In the genomic region with DNA sequence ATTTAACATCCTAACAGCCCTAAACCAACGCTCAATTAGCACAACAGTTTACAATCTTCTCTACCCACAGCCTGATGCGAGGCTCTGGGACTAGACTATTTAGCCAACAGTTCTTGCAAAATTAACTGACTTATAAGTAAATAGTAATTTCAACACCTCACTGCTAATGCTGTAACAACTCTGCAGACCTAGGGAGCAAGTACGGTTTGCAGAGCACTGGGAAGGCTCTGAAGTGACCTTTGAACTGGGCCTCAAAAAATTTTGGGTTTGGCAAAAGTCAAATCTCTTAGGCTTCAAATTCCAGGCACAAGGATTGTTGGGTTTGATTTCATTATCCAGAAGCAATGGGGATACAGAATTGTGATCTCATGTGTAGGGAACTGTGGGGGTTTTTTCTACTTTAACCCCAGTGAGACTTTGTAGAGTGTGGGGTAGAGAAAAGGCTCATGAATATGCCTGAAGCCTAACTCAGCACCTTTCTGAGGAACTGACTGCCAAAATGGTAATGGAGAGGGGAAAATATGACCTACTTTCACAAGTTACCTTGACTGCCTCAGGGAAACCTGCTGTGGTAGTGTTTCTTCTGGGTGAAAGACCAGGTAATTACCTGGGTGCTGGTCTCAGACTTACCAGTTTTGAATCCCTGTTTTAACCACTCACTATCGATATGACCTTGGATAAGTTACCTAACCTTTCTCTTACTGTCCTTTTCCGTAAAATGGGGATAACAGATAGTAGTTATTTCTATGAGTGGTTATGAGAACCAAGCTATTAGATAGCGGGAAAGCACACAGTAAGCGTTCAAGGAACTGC, we compare ENCODE assay signal across 7 cellular contexts. TPM values are rescaled to one million over a fixed set of nuclear protein-coding genes. Genes with fewer than 3 reads are reported as not detected.
DNase-seq lines count a peak whose midpoint lies in the region; ATAC-seq and TF ChIP-seq lines count a peak whose summit lies in the region.

No MANE protein-coding gene starts in this region.

- H3K9me3 ChIP-seq in SJSA1 (replicated peaks): no peaks in the 10 kb centered on the region
- H3K9me3 ChIP-seq in smooth muscle cell (replicated peaks; ENCODE audit: low read depth): no peaks in the 10 kb centered on the region

- no peak overlapping the region for H3K4me3 ChIP-seq in HL-60 (replicated peaks; ENCODE audit: insufficient read depth, low read length)
- H3K4me3 ChIP-seq in SJSA1: no peak overlapping the region
- H3K4me3 ChIP-seq in fibroblast of villous mesenchyme (ENCODE audit: low read depth, low read length): peak overlapping the region; percentile 79
- H3K4me3 ChIP-seq in smooth muscle cell: peak overlapping the region; percentile 66

- H3K9ac ChIP-seq in smooth muscle cell (ENCODE audit: low read depth): no peak overlapping the region

- H3F3A ChIP-seq in smooth muscle cell (ENCODE audit: low read depth): peaks cover 11% of the 10 kb centered on the region

- ATAC-seq in GM21717 (IDR thresholded peaks at IDR 0.05; ENCODE audit: unreplicated experiment): no peak

- 77% methylated on average over 7 of the region's 7 CpGs for WGBS in smooth muscle cell (ENCODE audit: low lambda C conversion rate)

- H3K36me3 ChIP-seq in SJSA1 (peaks cover 44% of the 10 kb centered on the region), smooth muscle cell (ENCODE audit: low read depth) (no peaks in the 10 kb centered on the region)

- peak overlapping the region; percentile 94 for H3K4me2 ChIP-seq in smooth muscle cell

- DNase-seq in HL-60 (ENCODE audit: low read depth in 1 of 2, low spot score in 1 of 2) (peak; percentile 70 to 73), SJSA1 (ENCODE audit: low read depth in 1 of 2, low spot score in 2 of 2) (no peak), fibroblast of villous mesenchyme (ENCODE audit: low read depth) (peak; percentile 61), smooth muscle cell (lab: John Stamatoyannopoulos, UW; ENCODE audit: unreplicated experiment) (no peak), amygdala (lab: John Stamatoyannopoulos, UW) (no peak), hepatic stellate cell (ENCODE audit: low spot score) (no peak)

- no peaks in the 10 kb centered on the region for H3K27me3 ChIP-seq in HL-60 (ENCODE audit: insufficient read depth, poor library complexity, severe bottlenecking)
- no peaks in the 10 kb centered on the region for H3K27me3 ChIP-seq in SJSA1 (replicated peaks)
- H3K27me3 ChIP-seq in smooth muscle cell (ENCODE audit: low read depth): no peaks in the 10 kb centered on the region

- peak overlapping the region; percentile 87 for H3K27ac ChIP-seq in HL-60 (replicated peaks)
- peak overlapping the region; percentile 81; the same call in 1 of the 2 replicates for H3K27ac ChIP-seq in SJSA1
- H3K27ac ChIP-seq in smooth muscle cell (ENCODE audit: low read depth): peak overlapping the region; percentile 96

- H2AFZ ChIP-seq in smooth muscle cell (ENCODE audit: low read depth): peak overlapping the region; percentile 6

- H4K20me1 ChIP-seq in smooth muscle cell (ENCODE audit: low read depth): peaks cover 29% of the 10 kb centered on the region

- H3K4me1 ChIP-seq in SJSA1 (replicated peaks) (peaks cover 22% of the 10 kb centered on the region), smooth muscle cell (ENCODE audit: low read depth) (peaks cover 20% of the 10 kb centered on the region)

- H3K79me2 ChIP-seq in smooth muscle cell (ENCODE audit: low read depth): peaks cover 32% of the 10 kb centered on the region

- no peak for TF ChIP-seq CTCF in HL-60 (IDR thresholded peaks at IDR 0.05; ENCODE audit: insufficient read depth, low read length)
- no peak for TF ChIP-seq CTCF in fibroblast of villous mesenchyme (IDR thresholded peaks at IDR 0.05; ENCODE audit: insufficient read depth, low read depth, low read length)
- no peak for TF ChIP-seq CTCF in smooth muscle cell (IDR thresholded peaks at IDR 0.05; ENCODE audit: borderline replicate concordance, insufficient read depth, poor library complexity, severe bottlenecking)

RNA-seq across cellular contexts. Expression of a gene that starts 0.9 kb away (rescaled TPM):
- total RNA-seq in SJSA1 (2014; rRNA removed; shearing (Covaris generic)): 65.4 and 101 TPM in 2 replicates
- total RNA-seq in fibroblast of villous mesenchyme (105 and 128 TPM in 2 replicates), smooth muscle cell (42.7 and 44.6 TPM in 2 replicates)
- polyA plus RNA-seq in smooth muscle cell: 42.0 and 46.0 TPM in 2 replicates

RNA-seq across cellular contexts. Expression of a gene that starts 21.8 kb away (rescaled TPM):
- total RNA-seq in SJSA1 (2014; rRNA removed; shearing (Covaris generic)): 22.1 and 38.9 TPM in 2 replicates
- total RNA-seq in fibroblast of villous mesenchyme: 22.5 and 30.3 TPM in 2 replicates
- 19.9 and 41.6 TPM in 2 replicates for total RNA-seq in smooth muscle cell
- polyA plus RNA-seq in smooth muscle cell: 58.9 and 63.9 TPM in 2 replicates

RNA-seq across cellular contexts. Expression of a gene that starts 26.9 kb away (rescaled TPM):
- 4.4 and 5.6 TPM in 2 replicates for total RNA-seq in SJSA1 (2014; rRNA removed; shearing (Covaris generic))
- total RNA-seq in fibroblast of villous mesenchyme (0.86 and 2.3 TPM in 2 replicates), smooth muscle cell (1.4 and 3.1 TPM in 2 replicates)
- polyA plus RNA-seq in smooth muscle cell: 2.4 TPM in 2 replicates

RNA-seq across cellular contexts. Expression of a gene that starts 30.3 kb away (rescaled TPM):
- not detected in 2 replicates for total RNA-seq in SJSA1 (2014; rRNA removed; shearing (Covaris generic))
- not detected in 2 replicates for total RNA-seq in fibroblast of villous mesenchyme
- not detected in 2 replicates for total RNA-seq in smooth muscle cell
- polyA plus RNA-seq in smooth muscle cell: 0.47 TPM in 1 of 2 replicates, not detected in the other

RNA-seq across cellular contexts. Expression of a gene that starts 43.6 kb away (rescaled TPM):
- total RNA-seq in SJSA1 (2014; rRNA removed; shearing (Covaris generic)): 9.2 and 13.5 TPM in 2 replicates
- 21.6 and 23.8 TPM in 2 replicates for total RNA-seq in fibroblast of villous mesenchyme
- 10.9 and 13.3 TPM in 2 replicates for total RNA-seq in smooth muscle cell
- 19.8 and 27.5 TPM in 2 replicates for polyA plus RNA-seq in smooth muscle cell

Comparison
In these comparisons a context has a peak if more than half of its experiments do, and no peak if none do; other contexts are left out.
1. DNase-seq: peak in HL-60 (2 of 2) and fibroblast of villous mesenchyme (single experiment); none in SJSA1 (0 of 2), smooth muscle cell (single experiment), amygdala (0 of 56) and hepatic stellate cell (single experiment).
2. H3K4me3 ChIP-seq: peak in fibroblast of villous mesenchyme (single experiment) and smooth muscle cell (single experiment); none in HL-60 (single experiment) and SJSA1 (single experiment).
3. Peak in every context shown above with its lines, with median percentiles within 50 percentile points of each other: H3K27ac ChIP-seq.